Comparison of ENCODE assay signal across 31 cellular contexts in genomic region chr3:109874900-109875735, GRCh38.
DNase-seq lines count a peak whose midpoint lies in the region; ATAC-seq, FAIRE-seq and TF ChIP-seq lines count a peak whose summit lies in the region.
"Had no signal": no experiment of that assay in that cellular context is flagged by ENCODE, and none has a peak within 500 bp of the region (broad histone marks: within the 10 kb centered on the region; RNA-seq: fewer than 3 reads in every experiment).

No MANE protein-coding gene starts in this region.

- no peak overlapping the region for H2BK5ac ChIP-seq in H9 (ENCODE audit: insufficient read length, low read length)

- H3K27ac Mint-ChIP-seq in astrocyte (ENCODE audit: unreplicated experiment) (peak overlapping the region; percentile 60), H9 (peak overlapping the region in 1 of 3 experiments; percentile 50; a peak in 2 of 7 replicates), mesothelial cell of epicardium (no peak overlapping the region)
- H3K27ac Mint-ChIP-seq: activated CD4-positive, alpha-beta T cell treated with anti-CD3 and anti-CD28 coated beads, Interleukin-2, amount 10 ng/mL, durations not matched to agents 24 days and 14 days; activated naive CD4-positive, alpha-beta T cell treated with anti-CD3 and anti-CD28 coated beads for 36 hours; activated T-cell treated with anti-CD3 and anti-CD28 coated beads, Interleukin-2, amount 50 U/mL, for 72 hours; dendritic cell treated with granulocyte-macrophage colony-stimulating factor and Interleukin-4, amounts not matched to agents 40 ng/mL and 50 ng/mL, for 4 days; natural killer cell treated with Interleukin-12 subunit alpha and Interleukin-12 subunit beta and Interleukin-15 and Interleukin-18, amount 100 ng/mL, for 72 hours had no signal

- no peak overlapping the region for H3K23ac ChIP-seq in H9 (ENCODE audit: insufficient read length, low read depth, low read length)

- H3K4me3 Mint-ChIP-seq in astrocyte (ENCODE audit: unreplicated experiment), result no peak overlapping the region
- no peak overlapping the region for H3K4me3 Mint-ChIP-seq in H9
- H3K4me3 Mint-ChIP-seq in mesothelial cell of epicardium, result no peak overlapping the region
- H3K4me3 Mint-ChIP-seq: activated CD4-positive, alpha-beta T cell treated with anti-CD3 and anti-CD28 coated beads, Interleukin-2, amount 10 ng/mL, durations not matched to agents 24 days and 14 days; activated naive CD4-positive, alpha-beta T cell treated with anti-CD3 and anti-CD28 coated beads for 36 hours; activated T-cell treated with anti-CD3 and anti-CD28 coated beads, Interleukin-2, amount 50 U/mL, for 72 hours; dendritic cell treated with granulocyte-macrophage colony-stimulating factor and Interleukin-4, amounts not matched to agents 40 ng/mL and 50 ng/mL, for 4 days; natural killer cell treated with Interleukin-12 subunit alpha and Interleukin-12 subunit beta and Interleukin-15 and Interleukin-18, amount 100 ng/mL, for 72 hours had no signal

- H3K79me2 ChIP-seq in DND-41 (ENCODE audit: insufficient read depth, low read length), result no peaks in the 10 kb centered on the region
- H3K79me2 ChIP-seq in astrocyte (ENCODE audit: insufficient read depth, low read length), result no peaks in the 10 kb centered on the region
- H3K79me2 ChIP-seq in keratinocyte (ENCODE audit: control insufficient read depth, insufficient read depth, low read length), result no peaks in the 10 kb centered on the region
- H3K79me2 ChIP-seq in H9 (ENCODE audit: insufficient read depth, low read length), result no peaks in the 10 kb centered on the region

- no peak overlapping the region for H2BK20ac ChIP-seq in H9 (ENCODE audit: low read depth, low read length, poor library complexity, severe bottlenecking)

- FAIRE-seq in astrocyte (lab: Jason Lieb, UNC) (no peak), keratinocyte (lab: Jason Lieb, UNC) (no peak)
- FAIRE-seq: endometrium, pancreas had no signal

- H4K8ac ChIP-seq in H9 (replicated peaks; ENCODE audit: insufficient read length, low read depth, low read length), result no peak overlapping the region

- no peaks in the 10 kb centered on the region for H3K27me3 Mint-ChIP-seq in astrocyte (ENCODE audit: low read depth, unreplicated experiment)
- H3K27me3 Mint-ChIP-seq in H9 (ENCODE audit: low read depth), result no peaks in the 10 kb centered on the region
- H3K27me3 Mint-ChIP-seq in mesothelial cell of epicardium (ENCODE audit: low read depth), result no peaks in the 10 kb centered on the region
- H3K27me3 Mint-ChIP-seq: activated CD4-positive, alpha-beta T cell treated with anti-CD3 and anti-CD28 coated beads, Interleukin-2, amount 10 ng/mL, durations not matched to agents 24 days and 14 days; dendritic cell treated with granulocyte-macrophage colony-stimulating factor and Interleukin-4, amounts not matched to agents 40 ng/mL and 50 ng/mL, for 4 days; natural killer cell treated with Interleukin-12 subunit alpha and Interleukin-12 subunit beta and Interleukin-15 and Interleukin-18, amount 100 ng/mL, for 72 hours had no signal

- peak overlapping the region; percentile 21; the same call in 1 of the 2 replicates for H2AFZ ChIP-seq in DND-41 (ENCODE audit: low read depth, low read length)
- no peak overlapping the region for H2AFZ ChIP-seq in astrocyte (ENCODE audit: low read depth, low read length)
- H2AFZ ChIP-seq in keratinocyte (ENCODE audit: control insufficient read depth, low read length), result no peak overlapping the region
- H2AFZ ChIP-seq in H9 (ENCODE audit: low read length), result no peak overlapping the region

- H2BK12ac ChIP-seq in H9 (ENCODE audit: insufficient read length, low read depth, low read length), result no peak overlapping the region

- TF ChIP-seq CTCF in DND-41 (IDR thresholded peaks at IDR 0.05; ENCODE audit: borderline replicate concordance, extremely low read depth, low read length, poor library complexity, severe bottlenecking) (no peak), astrocyte (IDR thresholded peaks at IDR 0.05; ENCODE audit: insufficient read depth, low read depth, low read length) (no peak), keratinocyte (optimal IDR thresholded peaks at IDR 0.05 in 1 of 3, IDR thresholded peaks at IDR 0.05 in 1 of 3, conservative IDR thresholded peaks at IDR 0.05 in 1 of 3; ENCODE audit: extremely low read depth in 1 of 3, insufficient read depth in 2 of 3, low read length in 3 of 3) (no peak), omental fat pad (IDR thresholded peaks at IDR 0.05) (no peak), H9 (conservative IDR thresholded peaks at IDR 0.05) (no peak), mesothelial cell of epicardium (IDR thresholded peaks at IDR 0.05; ENCODE audit: unreplicated experiment) (no peak)

- H3K4me1 ChIP-seq in DND-41 (ENCODE audit: insufficient read depth, low read length) (no peaks in the 10 kb centered on the region), astrocyte (ENCODE audit: insufficient read depth, low read length) (no peaks in the 10 kb centered on the region), keratinocyte (ENCODE audit: control insufficient read depth, extremely low read depth, insufficient read depth, low read length) (no peaks in the 10 kb centered on the region), H9 (ENCODE audit: insufficient read depth, low read length) (no peaks in the 10 kb centered on the region)
- H3K4me1 ChIP-seq: heart left ventricle, left lung, pancreas, testis, uterus had no signal

- no peaks in the 10 kb centered on the region for H3K79me1 ChIP-seq in H9 (ENCODE audit: insufficient read depth, low read depth, low read length, poor library complexity, severe bottlenecking)

- H2BK120ac ChIP-seq in H9 (ENCODE audit: low read depth, low read length, poor library complexity, severe bottlenecking), result no peak overlapping the region

- H3K27ac ChIP-seq in DND-41 (ENCODE audit: low read length), result no peak overlapping the region
- no peak overlapping the region for H3K27ac ChIP-seq in astrocyte (ENCODE audit: low read depth, low read length)
- H3K27ac ChIP-seq in keratinocyte (ENCODE audit: control insufficient read depth, insufficient read depth, low read length), result no peak overlapping the region
- H3K27ac ChIP-seq in H9 (ENCODE audit: insufficient read length, low read depth, low read length), result no peak overlapping the region
- H3K27ac ChIP-seq: heart left ventricle, left lung, pancreas, testis, uterus had no signal

- H3K4me2 ChIP-seq in DND-41 (ENCODE audit: insufficient read depth, low read length) (no peak overlapping the region), astrocyte (ENCODE audit: low read length) (no peak overlapping the region), keratinocyte (ENCODE audit: control insufficient read depth, extremely low read depth, insufficient read depth, low read depth, low read length) (no peak overlapping the region), H9 (ENCODE audit: insufficient read depth, insufficient read length, low read length) (no peak overlapping the region)

- no peaks in the 10 kb centered on the region for H3K23me2 ChIP-seq in H9 (ENCODE audit: insufficient read length, low read depth, low read length, poor library complexity, severe bottlenecking)

- no peak overlapping the region for H3K14ac ChIP-seq in H9 (ENCODE audit: insufficient read depth, low read length)

- H3K9me3 ChIP-seq in DND-41 (ENCODE audit: insufficient read depth, low read length, severe bottlenecking), result no peaks in the 10 kb centered on the region
- H3K9me3 ChIP-seq in astrocyte (ENCODE audit: insufficient read depth, low read depth, low read length), result no peaks in the 10 kb centered on the region
- no peaks in the 10 kb centered on the region for H3K9me3 ChIP-seq in keratinocyte (ENCODE audit: control insufficient read depth, low read depth, low read length)
- no peaks in the 10 kb centered on the region for H3K9me3 ChIP-seq in H9 (ENCODE audit: control insufficient read depth, low read depth, low read length)
- H3K9me3 ChIP-seq: pancreas, testis, uterus had no signal

- no peak overlapping the region for H4K91ac ChIP-seq in H9 (ENCODE audit: insufficient read length, low read depth, low read length)

- no peak overlapping the region for H4K5ac ChIP-seq in H9 (ENCODE audit: insufficient read length, low read depth, low read length)

- no peak overlapping the region for H3K56ac ChIP-seq in H9 (ENCODE audit: insufficient read length, low read depth, low read length)

- no peak overlapping the region for H2BK15ac ChIP-seq in H9 (ENCODE audit: low read depth, low read length)

- no peak overlapping the region for H3K9ac ChIP-seq in DND-41 (ENCODE audit: low read depth, low read length)
- H3K9ac ChIP-seq in astrocyte (ENCODE audit: low read length), result no peak overlapping the region
- no peak overlapping the region for H3K9ac ChIP-seq in keratinocyte (ENCODE audit: control insufficient read depth, extremely low read depth, insufficient read depth, low read length)
- no peak overlapping the region for H3K9ac ChIP-seq in H9 (ENCODE audit: extremely low read depth, insufficient read length, low read length)

- H3K9me3 Mint-ChIP-seq in astrocyte (ENCODE audit: unreplicated experiment) (peaks cover 7% of the 10 kb centered on the region), H9 (peaks cover 0 to 9% of the 10 kb centered on the region in 2 experiments; a peak in 3 of 5 replicates), mesothelial cell of epicardium (peaks cover 49% of the 10 kb centered on the region)

- no peak overlapping the region for H3K4ac ChIP-seq in H9 (ENCODE audit: low read depth, low read length)

- H3K36me3 Mint-ChIP-seq in astrocyte (ENCODE audit: low read depth, unreplicated experiment) (peaks cover 4% of the 10 kb centered on the region), H9 (ENCODE audit: insufficient read depth in 1 of 3, low read depth in 3 of 3) (peaks cover 0 to 6% (median 0%) of the 10 kb centered on the region in 3 experiments; a peak in 2 of 7 replicates), mesothelial cell of epicardium (no peaks in the 10 kb centered on the region)
- H3K36me3 Mint-ChIP-seq: natural killer cell treated with Interleukin-12 subunit alpha and Interleukin-12 subunit beta and Interleukin-15 and Interleukin-18, amount 100 ng/mL, for 72 hours had no signal

- H3K4me1 Mint-ChIP-seq in astrocyte (ENCODE audit: low read depth, unreplicated experiment), result no peaks in the 10 kb centered on the region
- no peaks in the 10 kb centered on the region for H3K4me1 Mint-ChIP-seq in H9
- H3K4me1 Mint-ChIP-seq in mesothelial cell of epicardium, result no peaks in the 10 kb centered on the region
- H3K4me1 Mint-ChIP-seq: activated CD4-positive, alpha-beta T cell treated with anti-CD3 and anti-CD28 coated beads, Interleukin-2, amount 10 ng/mL, durations not matched to agents 24 days and 14 days had no signal

- H3K36me3 ChIP-seq in DND-41 (ENCODE audit: insufficient read depth, low read length), result no peaks in the 10 kb centered on the region
- no peaks in the 10 kb centered on the region for H3K36me3 ChIP-seq in astrocyte (ENCODE audit: insufficient read depth, low read length)
- H3K36me3 ChIP-seq in keratinocyte (ENCODE audit: control insufficient read depth in 2 of 2, extremely low read depth in 1 of 2, insufficient read depth in 2 of 2, low read length in 2 of 2), result no peaks in the 10 kb centered on the region
- H3K36me3 ChIP-seq: heart left ventricle, left lung, pancreas, uterus had no signal

- no peak overlapping the region for H3T11ph ChIP-seq in H9 (ENCODE audit: low read length)

- H3K9me1 ChIP-seq in keratinocyte (ENCODE audit: control insufficient read depth, extremely low read depth, insufficient read depth, low read length), result no peaks in the 10 kb centered on the region

- no peak overlapping the region for H2AK5ac ChIP-seq in H9 (ENCODE audit: insufficient read length, low read length)

- no peaks in the 10 kb centered on the region for H3K27me3 ChIP-seq in DND-41 (ENCODE audit: insufficient read depth, low read length, poor library complexity)
- no peaks in the 10 kb centered on the region for H3K27me3 ChIP-seq in astrocyte (ENCODE audit: insufficient read depth, low read length)
- H3K27me3 ChIP-seq in keratinocyte (ENCODE audit: control insufficient read depth, extremely low read depth, insufficient read depth, low read length), result no peaks in the 10 kb centered on the region
- H3K27me3 ChIP-seq in H9 (ENCODE audit: insufficient read depth, low read length), result no peaks in the 10 kb centered on the region
- H3K27me3 ChIP-seq: heart left ventricle, left lung, pancreas, testis, uterus had no signal

- H3K4me3 ChIP-seq in DND-41 (ENCODE audit: low read depth in 1 of 2, low read length in 2 of 2), result no peak overlapping the region
- H3K4me3 ChIP-seq in astrocyte (ENCODE audit: insufficient read depth, low read depth, low read length), result no peak overlapping the region
- H3K4me3 ChIP-seq in keratinocyte (ENCODE audit: control insufficient read depth in 2 of 3, extremely low read depth in 1 of 3, insufficient read depth in 2 of 3, low read depth in 1 of 3, low read length in 3 of 3), result no peak overlapping the region
- H3K4me3 ChIP-seq: heart left ventricle, left lung, pancreas, testis, uterus had no signal

- no CpG with 5 or more reads among the region's 2 CpGs for WGBS in H9 (ENCODE audit: extremely low coverage, insufficient read length, low lambda C conversion rate)

- H4K20me1 ChIP-seq in DND-41 (ENCODE audit: insufficient read depth, low read length), result no peaks in the 10 kb centered on the region
- no peaks in the 10 kb centered on the region for H4K20me1 ChIP-seq in astrocyte (ENCODE audit: insufficient read depth, low read length)
- no peaks in the 10 kb centered on the region for H4K20me1 ChIP-seq in keratinocyte (ENCODE audit: control insufficient read depth, extremely low read depth, insufficient read depth, low read length)
- H4K20me1 ChIP-seq in H9 (ENCODE audit: control insufficient read depth, insufficient read depth, insufficient read length), result no peaks in the 10 kb centered on the region

- no peak for ATAC-seq in DND-41 (ENCODE audit: insufficient read depth, low read depth)
- no peak for ATAC-seq in omental fat pad (ENCODE audit: low FRiP score)
- ATAC-seq: activated T-cell treated with anti-CD3 and anti-CD28 coated beads, Interleukin-2, amount 50 U/mL, for 72 hours; heart left ventricle; left lung; natural killer cell treated with Interleukin-12 subunit alpha and Interleukin-12 subunit beta and Interleukin-15 and Interleukin-18, amount 100 ng/mL, for 72 hours; pancreas; right cardiac atrium; SK-N-SH treated with all-trans-retinoic acid at 6 μM for 48 hours had no signal

- DNase-seq in DND-41 (no peak), HT1080 (ENCODE audit: low read depth) (peak; percentile 65), astrocyte (ENCODE audit: low read depth) (no peak), keratinocyte (ENCODE audit: low read depth, low spot score) (peak; percentile 11), omental fat pad (ENCODE audit: low spot score) (no peak), H9 (no peak), mesothelial cell of epicardium (ENCODE audit: low spot score in 2 of 2, unreplicated experiment in 2 of 2) (no peak)
- DNase-seq in stimulated activated CD8-positive, alpha-beta memory T cell treated with anti-CD3 and anti-CD28 coated beads, Interleukin-4, amount 100 ng/mL, for 48 hours, result no peak
- DNase-seq: activated CD4-positive, alpha-beta T cell treated with anti-CD3 and anti-CD28 coated beads, Interleukin-2, amount 10 ng/mL, durations not matched to agents 24 days and 14 days; activated naive CD4-positive, alpha-beta T cell treated with anti-CD3 and anti-CD28 coated beads for 36 hours; activated T-cell treated with anti-CD3 and anti-CD28 coated beads, Interleukin-2, amount 50 U/mL, for 72 hours; amniotic stem cell; C1 segment of cervical spinal cord; Calu3; caudate nucleus; heart left ventricle; left lung; NCI-H1694; NCI-H524 treated with DMSO at 0.1 percent for 48 hours; pancreas; right cardiac atrium; stimulated activated CD4-positive, alpha-beta T cell treated with anti-CD3 and anti-CD28 coated beads, Interleukin-12 subunit alpha, Interleukin-12 subunit beta, amount 100 ng/mL, for 4 hours; stimulated activated CD4-positive, alpha-beta T cell treated with anti-CD3 and anti-CD28 coated beads, Interleukin-4, amount 100 ng/mL, for 4 hours; stimulated activated naive CD4-positive, alpha-beta T cell treated with Interleukin-2 at 50 U/mL for 16 hours; T-helper 2 cell; testis; uterus had no signal

- no peak overlapping the region for H3K18ac ChIP-seq in H9 (ENCODE audit: insufficient read length, low read depth, low read length)

- dilution Hi-C loops in keratinocyte (cut with MboI; ENCODE audit: extremely low pct_ligation_motif_present, low sequenced_read_pairs), result no loop called here

Comparison
In these comparisons a context has a peak if more than half of its experiments do, and no peak if none do; other contexts are left out.
1. DNase-seq: peak in HT1080 (single experiment) and keratinocyte (single experiment); none in DND-41 (single experiment), astrocyte (single experiment), stimulated activated CD8-positive, alpha-beta memory T cell treated with anti-CD3 and anti-CD28 coated beads, Interleukin-4, amount 100 ng/mL, for 48 hours (single experiment), omental fat pad (single experiment), H9 (single experiment) and mesothelial cell of epicardium (0 of 2).